1 cellular context compared by ENCODE assay signal in genomic region chr22:32926600-32926999, GRCh38.
A peak's percentile ranks its signal among the peaks of the same experiment; 100 is the strongest.
TF ChIP-seq lines count a peak whose summit lies in the region.

No MANE protein-coding gene starts in this region.

TF ChIP-seq in K562, 482 proteins besides CTCF, POLR2A, EP300 and RAD21 (continued from another document):
- TF ChIP-seq ZNF511 (CRISPR knock-in tag; IDR thresholded peaks at IDR 0.05) (no peak), ZNF507 (tag; conservative IDR thresholded peaks at IDR 0.05) (peak; percentile 75), ZNF316 (IDR thresholded peaks at IDR 0.05) (no peak), MCM3 (IDR thresholded peaks at IDR 0.05) (no peak), REST (CRISPR knock-in tag; IDR thresholded peaks at IDR 0.05; ENCODE audit: low read depth) (no peak), ZBTB7A (IDR thresholded peaks at IDR 0.05; ENCODE audit: borderline replicate concordance, control insufficient read depth, low read depth, low read length) (no peak), MCM5 (IDR thresholded peaks at IDR 0.05; ENCODE audit: low read depth) (no peak), TCF15 (CRISPR knock-in tag; IDR thresholded peaks at IDR 0.05) (no peak), TCF7L2 (IDR thresholded peaks at IDR 0.05; ENCODE audit: low read depth, low read length) (no peak), PHF21A (IDR thresholded peaks at IDR 0.05; ENCODE audit: borderline replicate concordance, low read depth) (no peak), SMC3 (conservative IDR thresholded peaks at IDR 0.05; ENCODE audit: insufficient read depth, low read depth, low read length) (0 out of 2 replicates have a peak, but pooled peaks have one; percentile 25)
TF ChIP-seq in K562: peak in this region for 2.
